8 cellular contexts compared by ENCODE assay signal in genomic region chr9:114677418-114677817, GRCh38. TPM values are rescaled to one million over a fixed set of nuclear protein-coding genes. Genes with fewer than 3 reads are reported as not detected.
A peak's percentile ranks its signal among the peaks of the same experiment; 100 is the strongest.
DNase-seq lines count a peak whose midpoint lies in the region; FAIRE-seq and TF ChIP-seq lines count a peak whose summit lies in the region.

No MANE protein-coding gene starts in this region.

- H3K4me1 Mint-ChIP-seq in progenitor cell of endocrine pancreas (ENCODE audit: low read depth) = peaks cover 15% of the 10 kb centered on the region

- TF ChIP-seq POLR2A in spleen (IDR thresholded peaks at IDR 0.05) = no peak

- H3K4me3 ChIP-seq in spleen = no peak overlapping the region

- H3K9me3 Mint-ChIP-seq in progenitor cell of endocrine pancreas (ENCODE audit: low read depth) = peaks cover 4% of the 10 kb centered on the region

- H3K4me1 ChIP-seq in spleen = peaks cover 0 to 8% (median 2%) of the 10 kb centered on the region in 6 donors

- no peak for FAIRE-seq in frontal cortex (lab: Jason Lieb, UNC)

- H3K36me3 ChIP-seq in spleen = no peaks in the 10 kb centered on the region

- peaks cover 7% of the 10 kb centered on the region for H3K27me3 Mint-ChIP-seq in progenitor cell of endocrine pancreas

- in situ Hi-C loops in T47D (cut with HindIII; ENCODE audit: low pct_unique_long_range_greater_than_20kb, low sequenced_read_pairs) = no loop called here

- peak; percentile 95 for DNase-seq in GM04503 (ENCODE audit: low read depth)
- peak; percentile 64 for DNase-seq in NCI-H2107 (lab: John Stamatoyannopoulos, UW)
- peak; percentile 21 to 63 for DNase-seq in T47D (ENCODE audit: low read depth in 1 of 2, low spot score in 1 of 2)
- no peak for DNase-seq in progenitor cell of endocrine pancreas (ENCODE audit: low spot score, unreplicated experiment)
- no peak for DNase-seq in pons (ENCODE audit: low spot score)
- DNase-seq in frontal cortex (ENCODE audit: low spot score in 2 of 2) = no peak
- DNase-seq in NK-92 (lab: John Stamatoyannopoulos, UW; ENCODE audit: unreplicated experiment) = no peak
- no peak for DNase-seq in spleen

- H3K36me3 Mint-ChIP-seq in progenitor cell of endocrine pancreas (ENCODE audit: insufficient read depth) = no peaks in the 10 kb centered on the region

- peak overlapping the region; percentile 62 for H3K27ac Mint-ChIP-seq in progenitor cell of endocrine pancreas

- H3K27me3 ChIP-seq in spleen (replicated peaks in 1 of 7) = peaks cover 0 to 22% (median 0%) of the 10 kb centered on the region in 7 donors

- WGBS in spleen, 5 donors = 28 to 40% (median 33%) methylated on average over 3 of the region's 3 CpGs

- TF ChIP-seq CTCF in progenitor cell of endocrine pancreas (IDR thresholded peaks at IDR 0.05; ENCODE audit: unreplicated experiment) (no peak), spleen (IDR thresholded peaks at IDR 0.05 in 8 of 11, conservative IDR thresholded peaks at IDR 0.05 in 3 of 11) (no peak)

- no peaks in the 10 kb centered on the region for H3K9me3 ChIP-seq in spleen

- intact Hi-C loops in spleen (cut with DNase I; ENCODE audit: low total_unique reads) = no loop called here

- H3K27ac ChIP-seq in spleen = no peak overlapping the region

- no peak overlapping the region for H3K4me3 Mint-ChIP-seq in progenitor cell of endocrine pancreas (ENCODE audit: low read depth)

RNA-seq across cellular contexts. Expression of gene TEX48, which starts 4.6 kb away (rescaled TPM):
- total RNA-seq in progenitor cell of endocrine pancreas (not detected in 2 replicates), frontal cortex (not detected), spleen (not detected)
- polyA plus RNA-seq in spleen = not detected

RNA-seq across cellular contexts. Expression of gene TEX53, which starts 19.8 kb away (rescaled TPM):
- not detected in 2 replicates for total RNA-seq in progenitor cell of endocrine pancreas
- not detected for total RNA-seq in frontal cortex
- not detected for total RNA-seq in spleen
- polyA plus RNA-seq in spleen = not detected

Comparison
In these comparisons a context has a peak if more than half of its experiments do, and no peak if none do; other contexts are left out.
1. DNase-seq: peak in GM04503 (single experiment), NCI-H2107 (single experiment) and T47D (2 of 2); none in progenitor cell of endocrine pancreas (single experiment), pons (single experiment), frontal cortex (0 of 2), NK-92 (single experiment) and spleen (single experiment).